15 cellular contexts compared by ENCODE assay signal in genomic region chr9:113882636-113883164, GRCh38. TPM values are rescaled to one million over a fixed set of nuclear protein-coding genes. Genes with fewer than 3 reads are reported as not detected.
DNase-seq lines count a peak whose midpoint lies in the region; ATAC-seq and TF ChIP-seq lines count a peak whose summit lies in the region.
"Had no signal": no experiment of that assay in that cellular context is flagged by ENCODE, and none has a peak within 500 bp of the region (broad histone marks: within the 10 kb centered on the region; RNA-seq: fewer than 3 reads in every experiment).

No MANE protein-coding gene starts in this region.

- no peaks in the 10 kb centered on the region for H3K9me2 ChIP-seq in Loucy (replicated peaks; ENCODE audit: low read depth, low read length)

- H3K36me3 ChIP-seq in Loucy (ENCODE audit: insufficient read depth, low read length) = no peaks in the 10 kb centered on the region
- no peaks in the 10 kb centered on the region for H3K36me3 ChIP-seq in CD8-positive, alpha-beta memory T cell (ENCODE audit: insufficient read depth, low read length)

- no peak overlapping the region for H3K4me3 Mint-ChIP-seq in activated CD4-positive, alpha-beta T cell treated with anti-CD3 and anti-CD28 coated beads, Interleukin-2, amount 10 ng/mL, durations not matched to agents 24 days and 14 days
- no peak overlapping the region for H3K4me3 Mint-ChIP-seq in activated CD4-positive, alpha-beta T cell treated with anti-CD3 and anti-CD28 coated beads, Interleukin-2, amount 10 ng/mL, durations not matched to agents 7 days and 5 days
- H3K4me3 Mint-ChIP-seq in nephron progenitor cell = no peak overlapping the region
- no peak overlapping the region for H3K4me3 Mint-ChIP-seq in CD8-positive, alpha-beta memory T cell
- H3K4me3 Mint-ChIP-seq: CD4-positive, alpha-beta T cell had no signal

- intact Hi-C loops in activated CD4-positive, alpha-beta T cell treated with anti-CD3 and anti-CD28 coated beads, Interleukin-2, amount 10 ng/mL, durations not matched to agents 24 days and 14 days (cut with micrococcal nuclease) = no loop called here

- no peaks in the 10 kb centered on the region for H3F3A ChIP-seq in Loucy (ENCODE audit: low read depth)

- no peaks in the 10 kb centered on the region for H3K9me3 Mint-ChIP-seq in activated CD4-positive, alpha-beta T cell treated with anti-CD3 and anti-CD28 coated beads, Interleukin-2, amount 10 ng/mL, durations not matched to agents 24 days and 14 days
- H3K9me3 Mint-ChIP-seq in activated CD4-positive, alpha-beta T cell treated with anti-CD3 and anti-CD28 coated beads, Interleukin-2, amount 10 ng/mL, durations not matched to agents 7 days and 5 days = no peaks in the 10 kb centered on the region
- H3K9me3 Mint-ChIP-seq in nephron progenitor cell = no peaks in the 10 kb centered on the region
- H3K9me3 Mint-ChIP-seq in CD8-positive, alpha-beta memory T cell = no peaks in the 10 kb centered on the region
- H3K9me3 Mint-ChIP-seq: CD4-positive, alpha-beta T cell had no signal

- peaks cover 95% of the 10 kb centered on the region for H3K79me2 ChIP-seq in Loucy (ENCODE audit: insufficient read depth, low read length)

- peaks cover 13% of the 10 kb centered on the region for H3K27me3 Mint-ChIP-seq in activated CD4-positive, alpha-beta T cell treated with anti-CD3 and anti-CD28 coated beads, Interleukin-2, amount 10 ng/mL, durations not matched to agents 24 days and 14 days
- H3K27me3 Mint-ChIP-seq in activated CD4-positive, alpha-beta T cell treated with anti-CD3 and anti-CD28 coated beads, Interleukin-2, amount 10 ng/mL, durations not matched to agents 7 days and 5 days = no peaks in the 10 kb centered on the region
- no peaks in the 10 kb centered on the region for H3K27me3 Mint-ChIP-seq in nephron progenitor cell (ENCODE audit: low read depth, poor library complexity)
- H3K27me3 Mint-ChIP-seq in CD8-positive, alpha-beta memory T cell = peaks cover 0 to 15% of the 10 kb centered on the region in 2 donors

- H3K27ac ChIP-seq in CD8-positive, alpha-beta memory T cell (ENCODE audit: low read depth, low read length) = no peak overlapping the region
- H3K27ac ChIP-seq: 22Rv1 had no signal

- DNase-seq in activated CD4-positive, alpha-beta T cell treated with anti-CD3 and anti-CD28 coated beads, Interleukin-2, amount 10 ng/mL, durations not matched to agents 24 days and 14 days = peak; percentile 48
- DNase-seq in activated CD4-positive, alpha-beta T cell treated with anti-CD3 and anti-CD28 coated beads, Interleukin-2, amount 10 ng/mL, durations not matched to agents 7 days and 5 days = no peak
- DNase-seq in fibroblast of the aortic adventitia (ENCODE audit: low read depth) (peak; percentile 26), nephron progenitor cell (no peak), HUDEP-2 (lab: John Stamatoyannopoulos, UW; ENCODE audit: unreplicated experiment in 76 of 76) (no peak)
- no peak for DNase-seq in CD8-positive, alpha-beta memory T cell
- DNase-seq: ACHN; C1 segment of cervical spinal cord; CD4-positive, alpha-beta T cell; DMS79 had no signal

- CTCF ChIA-PET in activated CD4-positive, alpha-beta T cell treated with anti-CD3 and anti-CD28 coated beads, Interleukin-2, amount 10 ng/mL, durations not matched to agents 7 days and 5 days (lab: Charles Lee) = no interaction called here
- CTCF ChIA-PET in CD8-positive, alpha-beta memory T cell (lab: Charles Lee) = no interaction called here

- H3K4me3 ChIP-seq in Loucy (ENCODE audit: low read length, poor library complexity, severe bottlenecking) (no peak overlapping the region), fibroblast of the aortic adventitia (ENCODE audit: low read depth, low read length) (no peak overlapping the region)
- H3K4me3 ChIP-seq in CD8-positive, alpha-beta memory T cell (ENCODE audit: low read length) = no peak overlapping the region
- H3K4me3 ChIP-seq: GM12878 had no signal

- POLR2A ChIA-PET in activated CD4-positive, alpha-beta T cell treated with anti-CD3 and anti-CD28 coated beads, Interleukin-2, amount 10 ng/mL, durations not matched to agents 7 days and 5 days (lab: Charles Lee) = interaction anchor here (0.6 kb wide), 1 partner anchor 79 kb away, joined by 3 read pairs; no protein-coding TSS in a partner anchor
- POLR2A ChIA-PET in CD8-positive, alpha-beta memory T cell (lab: Charles Lee) = no interaction called here

- peaks cover 13% of the 10 kb centered on the region for H3K4me1 Mint-ChIP-seq in activated CD4-positive, alpha-beta T cell treated with anti-CD3 and anti-CD28 coated beads, Interleukin-2, amount 10 ng/mL, durations not matched to agents 24 days and 14 days
- H3K4me1 Mint-ChIP-seq in activated CD4-positive, alpha-beta T cell treated with anti-CD3 and anti-CD28 coated beads, Interleukin-2, amount 10 ng/mL, durations not matched to agents 7 days and 5 days = peaks cover 23% of the 10 kb centered on the region
- H3K4me1 Mint-ChIP-seq in nephron progenitor cell = peaks cover 83% of the 10 kb centered on the region
- peaks cover 12 to 22% (median 15%) of the 10 kb centered on the region in 3 donors for H3K4me1 Mint-ChIP-seq in CD8-positive, alpha-beta memory T cell

- no peak overlapping the region for H3K9ac ChIP-seq in Loucy (ENCODE audit: low read depth, low read length, poor library complexity, severe bottlenecking)

- H2AFZ ChIP-seq in Loucy (ENCODE audit: low read length) = no peak overlapping the region

- ATAC-seq in SK-N-SH treated with all-trans-retinoic acid at 6 μM for 48 hours = no peak
- ATAC-seq: GM12878, HCT116 had no signal

- H3K27me3 ChIP-seq in Loucy (ENCODE audit: insufficient read depth, low read length, poor library complexity, severe bottlenecking) = no peaks in the 10 kb centered on the region
- H3K27me3 ChIP-seq in CD8-positive, alpha-beta memory T cell (ENCODE audit: insufficient read depth, low read length, poor library complexity, severe bottlenecking) = no peaks in the 10 kb centered on the region

- peaks cover 64% of the 10 kb centered on the region for H3K4me1 ChIP-seq in Loucy (ENCODE audit: insufficient read depth, low read length, poor library complexity, severe bottlenecking)
- H3K4me1 ChIP-seq in CD8-positive, alpha-beta memory T cell (ENCODE audit: insufficient read depth, low read length) = peaks cover 8% of the 10 kb centered on the region

- no peaks in the 10 kb centered on the region for H3K36me3 Mint-ChIP-seq in activated CD4-positive, alpha-beta T cell treated with anti-CD3 and anti-CD28 coated beads, Interleukin-2, amount 10 ng/mL, durations not matched to agents 24 days and 14 days (ENCODE audit: low read depth)
- peaks cover 3% of the 10 kb centered on the region for H3K36me3 Mint-ChIP-seq in activated CD4-positive, alpha-beta T cell treated with anti-CD3 and anti-CD28 coated beads, Interleukin-2, amount 10 ng/mL, durations not matched to agents 7 days and 5 days (ENCODE audit: low read depth)
- peaks cover 36% of the 10 kb centered on the region for H3K36me3 Mint-ChIP-seq in nephron progenitor cell (ENCODE audit: low read depth)
- H3K36me3 Mint-ChIP-seq in CD8-positive, alpha-beta memory T cell = no peaks in the 10 kb centered on the region

- no peaks in the 10 kb centered on the region for H3K9me3 ChIP-seq in Loucy (ENCODE audit: insufficient read depth, low read depth, low read length)
- no peaks in the 10 kb centered on the region for H3K9me3 ChIP-seq in CD8-positive, alpha-beta memory T cell (ENCODE audit: low read length)

- peaks cover 11% of the 10 kb centered on the region for H4K20me1 ChIP-seq in Loucy (ENCODE audit: insufficient read depth, low read length, poor library complexity, severe bottlenecking)

- H3K4me2 ChIP-seq in Loucy (ENCODE audit: low read depth, low read length, poor library complexity, severe bottlenecking) = peak overlapping the region; percentile 16

- no peak overlapping the region for H3K27ac Mint-ChIP-seq in activated CD4-positive, alpha-beta T cell treated with anti-CD3 and anti-CD28 coated beads, Interleukin-2, amount 10 ng/mL, durations not matched to agents 24 days and 14 days
- no peak overlapping the region for H3K27ac Mint-ChIP-seq in activated CD4-positive, alpha-beta T cell treated with anti-CD3 and anti-CD28 coated beads, Interleukin-2, amount 10 ng/mL, durations not matched to agents 7 days and 5 days
- peak overlapping the region; percentile 94 for H3K27ac Mint-ChIP-seq in nephron progenitor cell
- H3K27ac Mint-ChIP-seq in CD8-positive, alpha-beta memory T cell = no peak overlapping the region
- H3K27ac Mint-ChIP-seq: CD4-positive, alpha-beta T cell had no signal

- TF ChIP-seq CTCF in Loucy (conservative IDR thresholded peaks at IDR 0.05; ENCODE audit: low read length) (no peak), fibroblast of the aortic adventitia (IDR thresholded peaks at IDR 0.05; ENCODE audit: insufficient read depth, low read length) (no peak), nephron progenitor cell (IDR thresholded peaks at IDR 0.05) (no peak)

TF ChIP-seq in SK-N-SH treated with all-trans-retinoic acid at 6 μM for 48 hours, 23 proteins besides CTCF, POLR2A, EP300 and RAD21:
- TF ChIP-seq GLIS3 (CRISPR knock-in tag; IDR thresholded peaks at IDR 0.05) = no peak
- TF ChIP-seq ESRRG (CRISPR knock-in tag; IDR thresholded peaks at IDR 0.05) = no peak
- TF ChIP-seq PPARA (CRISPR knock-in tag; IDR thresholded peaks at IDR 0.05; ENCODE audit: borderline replicate concordance) = no peak

RNA-seq across cellular contexts. Expression of gene ZNF618, which starts 6.6 kb away (rescaled TPM):
- total RNA-seq in activated CD4-positive, alpha-beta T cell treated with anti-CD3 and anti-CD28 coated beads, Interleukin-2, amount 10 ng/mL, durations not matched to agents 24 days and 14 days = 0.14 and 0.19 TPM in 2 replicates
- under 1 TPM; 0.21 to 0.27 TPM for total RNA-seq in activated CD4-positive, alpha-beta T cell treated with anti-CD3 and anti-CD28 coated beads, Interleukin-2, amount 10 ng/mL, durations not matched to agents 7 days and 5 days
- 5.8 and 13.6 TPM in 2 replicates for total RNA-seq in fibroblast of the aortic adventitia (ENCODE audit: low replicate concordance)
- total RNA-seq in CD8-positive, alpha-beta memory T cell = under 1 TPM; 0.55 to 0.57 TPM
- polyA plus RNA-seq in CD8-positive, alpha-beta memory T cell = 1.2 TPM

Comparison
In these comparisons a context has a peak if more than half of its experiments do, and no peak if none do; other contexts are left out.
1. DNase-seq: peak in activated CD4-positive, alpha-beta T cell treated with anti-CD3 and anti-CD28 coated beads, Interleukin-2, amount 10 ng/mL, durations not matched to agents 24 days and 14 days (single experiment) and fibroblast of the aortic adventitia (single experiment); none in activated CD4-positive, alpha-beta T cell treated with anti-CD3 and anti-CD28 coated beads, Interleukin-2, amount 10 ng/mL, durations not matched to agents 7 days and 5 days (single experiment), nephron progenitor cell (single experiment), CD8-positive, alpha-beta memory T cell (0 of 5) and HUDEP-2 (0 of 76).